ENCODE assay signal across 8 cellular contexts in the genomic region with DNA sequence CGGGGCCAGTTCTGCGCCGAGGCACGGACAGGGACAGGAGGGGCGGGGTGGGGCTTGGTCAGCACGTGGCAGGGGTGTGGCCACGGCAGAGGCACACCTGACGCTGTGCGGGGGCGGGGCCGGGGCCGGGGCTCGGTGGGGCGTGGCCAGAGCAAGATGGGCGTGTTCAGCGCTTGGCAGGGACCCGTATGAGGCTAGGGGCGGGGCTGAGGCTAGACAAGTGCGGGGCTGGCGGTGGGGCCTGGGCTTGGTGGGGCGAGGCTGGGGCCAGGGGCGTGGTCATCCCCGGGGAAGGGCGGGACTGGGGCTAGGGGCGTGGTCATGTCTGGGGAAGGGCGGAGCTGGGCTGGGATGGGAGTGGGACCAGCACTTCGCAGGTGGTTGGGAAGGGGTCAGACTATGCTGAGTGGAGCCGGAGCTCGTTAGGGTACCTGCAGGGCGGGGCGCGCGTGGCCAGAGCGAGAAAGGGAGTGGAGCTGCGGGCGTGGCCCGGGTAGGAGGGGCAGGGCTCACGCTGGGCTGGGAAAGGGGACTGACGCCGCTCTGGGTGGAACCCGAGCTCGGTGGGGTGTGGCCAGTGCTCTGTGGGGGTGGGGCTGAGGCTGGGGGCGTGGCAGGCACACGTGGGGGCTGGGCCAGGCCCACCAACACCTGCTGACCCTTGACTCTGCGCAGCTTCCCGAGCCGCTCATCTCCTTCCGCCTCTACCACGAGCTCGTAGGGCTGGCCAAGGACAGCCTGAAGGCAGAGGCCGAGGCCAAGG. TPM values are rescaled to one million over a fixed set of nuclear protein-coding genes. Genes with fewer than 3 reads are reported as not detected.
DNase-seq lines count a peak whose midpoint lies in the region; ATAC-seq and TF ChIP-seq lines count a peak whose summit lies in the region.

No MANE protein-coding gene starts in this region.

- H3K36me3 Mint-ChIP-seq in activated CD4-positive, alpha-beta memory T cell treated with anti-CD3 and anti-CD28 coated beads, Interleukin-2, amount 10 ng/mL, durations not matched to agents 7 days and 5 days (ENCODE audit: low read depth), result peaks cover 78% of the 10 kb centered on the region

- H3K9me3 Mint-ChIP-seq in activated CD4-positive, alpha-beta memory T cell treated with anti-CD3 and anti-CD28 coated beads, Interleukin-2, amount 10 ng/mL, durations not matched to agents 7 days and 5 days, result no peaks in the 10 kb centered on the region

- ATAC-seq in GM21360 (IDR thresholded peaks at IDR 0.05; ENCODE audit: unreplicated experiment), result peak; percentile 45
- ATAC-seq in GM21526 (IDR thresholded peaks at IDR 0.05; ENCODE audit: low FRiP score, unreplicated experiment), result no peak
- no peak for ATAC-seq in GM21367 (IDR thresholded peaks at IDR 0.05; ENCODE audit: unreplicated experiment)

- TF ChIP-seq CTCF in osteoblast (IDR thresholded peaks at IDR 0.05; ENCODE audit: extremely low read depth, low read depth, low read length), result no peak

- no peaks in the 10 kb centered on the region for H3K4me1 ChIP-seq in osteoblast (ENCODE audit: insufficient read depth, low read length)

- H3K4me2 ChIP-seq in osteoblast (ENCODE audit: insufficient read depth, low read length), result no peak overlapping the region

- H3K79me2 ChIP-seq in osteoblast (ENCODE audit: insufficient read depth, low read length), result no peaks in the 10 kb centered on the region

- H4K20me1 ChIP-seq in osteoblast (ENCODE audit: insufficient read depth, low read length), result peaks cover 2% of the 10 kb centered on the region

- H3K9me3 ChIP-seq in osteoblast (ENCODE audit: low read depth, low read length), result no peaks in the 10 kb centered on the region

- no peak overlapping the region for H3K27ac ChIP-seq in osteoblast (ENCODE audit: low read depth, low read length)

- no peaks in the 10 kb centered on the region for H3K27me3 Mint-ChIP-seq in activated CD4-positive, alpha-beta memory T cell treated with anti-CD3 and anti-CD28 coated beads, Interleukin-2, amount 10 ng/mL, durations not matched to agents 7 days and 5 days

- no peaks in the 10 kb centered on the region for H3K27me3 ChIP-seq in osteoblast (ENCODE audit: insufficient read depth, low read length)

- no peaks in the 10 kb centered on the region for H3K36me3 ChIP-seq in osteoblast (ENCODE audit: insufficient read depth, low read length)

- POLR2A ChIA-PET in activated CD4-positive, alpha-beta memory T cell treated with anti-CD3 and anti-CD28 coated beads, Interleukin-2, amount 10 ng/mL, durations not matched to agents 7 days and 5 days (lab: Charles Lee), result interaction anchor here (1.0 to 17.5 kb wide), 12 partner anchors 5 to 159 kb away, joined by 3 to 334 read pairs (median 30); a partner anchor contains a TSS

- peak overlapping the region; percentile 72 for H3K27ac Mint-ChIP-seq in activated CD4-positive, alpha-beta memory T cell treated with anti-CD3 and anti-CD28 coated beads, Interleukin-2, amount 10 ng/mL, durations not matched to agents 7 days and 5 days

- CTCF ChIA-PET in activated CD4-positive, alpha-beta memory T cell treated with anti-CD3 and anti-CD28 coated beads, Interleukin-2, amount 10 ng/mL, durations not matched to agents 7 days and 5 days (lab: Charles Lee), result interaction anchor here (0.5 to 1.6 kb wide), 3 partner anchors 18 to 100 kb away, joined by 3 read pairs; no protein-coding TSS in a partner anchor

- no peak overlapping the region for H3K4me3 ChIP-seq in osteoblast (ENCODE audit: insufficient read depth, low read length)

- no peak overlapping the region for H2AFZ ChIP-seq in osteoblast (ENCODE audit: low read length)

- peaks cover 63% of the 10 kb centered on the region for H3K4me1 Mint-ChIP-seq in activated CD4-positive, alpha-beta memory T cell treated with anti-CD3 and anti-CD28 coated beads, Interleukin-2, amount 10 ng/mL, durations not matched to agents 7 days and 5 days

- H3K4me3 Mint-ChIP-seq in activated CD4-positive, alpha-beta memory T cell treated with anti-CD3 and anti-CD28 coated beads, Interleukin-2, amount 10 ng/mL, durations not matched to agents 7 days and 5 days, result no peak overlapping the region

- DNase-seq in NCI-H510A treated with DMSO at 0.1 percent for 48 hours (lab: John Stamatoyannopoulos, UW) (peak; percentile 67), epidermal melanocyte (ENCODE audit: insufficient read length, low spot score) (peak; percentile 60), osteoblast (ENCODE audit: insufficient read length, low spot score, missing footprints) (peak; percentile 94), midbrain (lab: John Stamatoyannopoulos, UW) (no peak)
- peak; percentile 92 for DNase-seq in activated CD4-positive, alpha-beta memory T cell treated with anti-CD3 and anti-CD28 coated beads, Interleukin-2, amount 10 ng/mL, durations not matched to agents 7 days and 5 days

RNA-seq across cellular contexts. Expression of a gene that starts 12.8 kb away (rescaled TPM):
- 100 to 1,000 TPM; 116 to 120 TPM for total RNA-seq in activated CD4-positive, alpha-beta memory T cell treated with anti-CD3 and anti-CD28 coated beads, Interleukin-2, amount 10 ng/mL, durations not matched to agents 7 days and 5 days
- 70.2 and 74.0 TPM in 2 replicates for total RNA-seq in osteoblast

RNA-seq across cellular contexts. Expression of a gene that starts 15.4 kb away (rescaled TPM):
- total RNA-seq in activated CD4-positive, alpha-beta memory T cell treated with anti-CD3 and anti-CD28 coated beads, Interleukin-2, amount 10 ng/mL, durations not matched to agents 7 days and 5 days, result 100 to 1,000 TPM; 419 to 437 TPM
- 0.59 and 0.72 TPM in 2 replicates for total RNA-seq in osteoblast

RNA-seq across cellular contexts. Expression of a gene that starts 21.4 kb away (rescaled TPM):
- total RNA-seq in activated CD4-positive, alpha-beta memory T cell treated with anti-CD3 and anti-CD28 coated beads, Interleukin-2, amount 10 ng/mL, durations not matched to agents 7 days and 5 days, result 100 to 1,000 TPM; 141 to 148 TPM
- total RNA-seq in osteoblast, result 515 TPM in 2 replicates

RNA-seq across cellular contexts. Expression of a gene that starts 42.4 kb away (rescaled TPM):
- total RNA-seq in activated CD4-positive, alpha-beta memory T cell treated with anti-CD3 and anti-CD28 coated beads, Interleukin-2, amount 10 ng/mL, durations not matched to agents 7 days and 5 days, result 10 to 100 TPM; 92.7 to 95.1 TPM
- 33.3 and 43.0 TPM in 2 replicates for total RNA-seq in osteoblast

RNA-seq across cellular contexts. Expression of a gene that starts 55.9 kb away (rescaled TPM):
- 100 to 1,000 TPM; 513 to 519 TPM for total RNA-seq in activated CD4-positive, alpha-beta memory T cell treated with anti-CD3 and anti-CD28 coated beads, Interleukin-2, amount 10 ng/mL, durations not matched to agents 7 days and 5 days
- 537 and 594 TPM in 2 replicates for total RNA-seq in osteoblast

Comparison
In these comparisons a context has a peak if more than half of its experiments do, and no peak if none do; other contexts are left out.
1. RNA of a gene that starts 15.4 kb away (total RNA-seq): 419 to 437 TPM in activated CD4-positive, alpha-beta memory T cell treated with anti-CD3 and anti-CD28 coated beads, Interleukin-2, amount 10 ng/mL, durations not matched to agents 7 days and 5 days; 0.59 to 0.72 TPM in osteoblast; every median in the first group is over 100 times any median in the second.